27 cellular contexts compared by ENCODE assay signal in the genomic region with DNA sequence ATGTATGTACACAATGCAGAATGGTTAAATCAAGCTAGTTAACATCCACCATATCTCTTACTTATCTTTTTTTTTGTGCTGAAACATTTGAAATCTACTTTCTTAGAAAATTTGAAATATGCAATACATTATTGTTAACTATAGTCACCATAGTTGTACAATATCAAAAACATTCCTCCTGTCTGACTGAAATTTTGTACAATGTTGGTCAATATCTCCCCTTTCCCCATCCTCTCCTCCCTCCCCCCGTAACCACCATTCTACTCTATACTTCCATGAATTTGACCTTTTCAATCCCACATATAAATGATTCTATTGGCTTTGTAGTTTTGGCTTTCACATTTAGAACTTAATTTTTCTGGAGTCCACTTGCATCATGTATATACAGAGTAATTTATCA.
"Had no signal": no experiment of that assay in that cellular context is flagged by ENCODE, and none has a peak within 500 bp of the region (broad histone marks: within the 10 kb centered on the region; RNA-seq: fewer than 3 reads in every experiment).

No MANE protein-coding gene starts in this region.

- H3K4me3 ChIP-seq: colonic mucosa, coronary artery, dorsolateral prefrontal cortex, esophagus muscularis mucosa, esophagus squamous epithelium, gastrocnemius medialis, gastroesophageal sphincter, heart left ventricle, heart right ventricle had no signal

- FAIRE-seq: endometrium, endothelial cell of umbilical vein, frontal cortex had no signal

- H3K36me3 ChIP-seq: colonic mucosa, esophagus muscularis mucosa, esophagus squamous epithelium, gastrocnemius medialis, gastroesophageal sphincter, heart left ventricle, heart right ventricle had no signal

- H3K27ac ChIP-seq: colonic mucosa, coronary artery, dorsolateral prefrontal cortex, epithelial cell of prostate, esophagus muscularis mucosa, esophagus squamous epithelium, foreskin keratinocyte, gastrocnemius medialis, gastroesophageal sphincter, heart left ventricle, heart right ventricle had no signal

- H3K27me3 ChIP-seq: colonic mucosa, gastrocnemius medialis had no signal

- H3K9me3 ChIP-seq: colonic mucosa, esophagus muscularis mucosa, esophagus squamous epithelium, gastrocnemius medialis, gastroesophageal sphincter, heart left ventricle, heart right ventricle had no signal

- ATAC-seq: effector memory CD8-positive, alpha-beta T cell; esophagus mucosa; foreskin keratinocyte; gastrocnemius medialis; gastroesophageal sphincter; heart left ventricle; heart right ventricle had no signal

- H3K4me1 ChIP-seq: colonic mucosa, esophagus muscularis mucosa, esophagus squamous epithelium, foreskin keratinocyte, gastrocnemius medialis, gastroesophageal sphincter, heart left ventricle, heart right ventricle had no signal

- DNase-seq: colonic mucosa; cortex of kidney; dermis blood vessel endothelial cell; dorsolateral prefrontal cortex; effector CD4-positive, alpha-beta T cell; effector CD8-positive, alpha-beta T cell; effector memory CD4-positive, alpha-beta T cell; effector memory CD8-positive, alpha-beta T cell; endodermal cell; erythroblast; esophagus squamous epithelium; foreskin fibroblast; foreskin keratinocyte; foreskin melanocyte; gastrocnemius medialis; glutamatergic neuron; head of caudate nucleus; heart left ventricle; heart right ventricle had no signal
